Comparison of ENCODE assay signal across 8 cellular contexts in genomic region chr2:130824492-130825061, GRCh38. TPM values are rescaled to one million over a fixed set of nuclear protein-coding genes. Genes with fewer than 3 reads are reported as not detected.
A peak's percentile ranks its signal among the peaks of the same experiment; 100 is the strongest.
DNase-seq lines count a peak whose midpoint lies in the region; ATAC-seq and TF ChIP-seq lines count a peak whose summit lies in the region.

No MANE protein-coding gene starts in this region.

- H3K27me3 ChIP-seq in SJCRH30: peaks cover 13% of the 10 kb centered on the region; the same call in 1 of the 2 replicates

- H3K4me1 ChIP-seq in SJCRH30: no peaks in the 10 kb centered on the region

- peak overlapping the region; percentile 92 to 95 for H3K27ac Mint-ChIP-seq in activated naive CD4-positive, alpha-beta T cell treated with anti-CD3 and anti-CD28 coated beads, Interleukin-2, amount 50 U/mL, for 72 hours

- no peak overlapping the region for H3K27ac ChIP-seq in SJCRH30

- no peaks in the 10 kb centered on the region for H3K9me3 ChIP-seq in SJCRH30 (replicated peaks)

- H3K36me3 Mint-ChIP-seq in activated naive CD4-positive, alpha-beta T cell treated with anti-CD3 and anti-CD28 coated beads, Interleukin-2, amount 50 U/mL, for 72 hours: no peaks in the 10 kb centered on the region

- DNase-seq in AG10803 (ENCODE audit: low read depth) (peak; percentile 67), SJCRH30 (peak; percentile 19 to 23), kidney tubule cell (ENCODE audit: low spot score) (peak; percentile 98), left lobe of liver (ENCODE audit: low spot score) (no peak)
- DNase-seq in activated naive CD4-positive, alpha-beta T cell treated with anti-CD3 and anti-CD28 coated beads, Interleukin-2, amount 50 U/mL, for 72 hours (ENCODE audit: low spot score in 2 of 2): peak; percentile 64 to 77
- peak; percentile 76 for DNase-seq in stimulated activated CD8-positive, alpha-beta memory T cell treated with anti-CD3 and anti-CD28 coated beads, Interleukin-4, amount 100 ng/mL, for 48 hours

- no peak for TF ChIP-seq CTCF in AG10803 (conservative IDR thresholded peaks at IDR 0.05; ENCODE audit: low read length)

- no peaks in the 10 kb centered on the region for H3K36me3 ChIP-seq in SJCRH30

- H3K4me3 ChIP-seq in AG10803 (ENCODE audit: low read length): no peak overlapping the region
- no peak overlapping the region for H3K4me3 ChIP-seq in SJCRH30

- peak; percentile 89 for ATAC-seq in GM19351 (IDR thresholded peaks at IDR 0.05; ENCODE audit: unreplicated experiment)
- ATAC-seq in HG03439 (IDR thresholded peaks at IDR 0.05; ENCODE audit: unreplicated experiment): peak; percentile 75
- peak; percentile 94 to 97 for ATAC-seq in activated naive CD4-positive, alpha-beta T cell treated with anti-CD3 and anti-CD28 coated beads, Interleukin-2, amount 50 U/mL, for 72 hours
- no peak for ATAC-seq in left lobe of liver

- no peaks in the 10 kb centered on the region for H3K9me3 Mint-ChIP-seq in activated naive CD4-positive, alpha-beta T cell treated with anti-CD3 and anti-CD28 coated beads, Interleukin-2, amount 50 U/mL, for 72 hours

RNA-seq across cellular contexts. Expression of gene ARHGEF4, which starts 12.1 kb away (rescaled TPM):
- total RNA-seq in SJCRH30 (2014; rRNA removed; shearing (Covaris generic)): 0.06 TPM in 1 of 2 replicates, not detected in the other
- total RNA-seq in activated naive CD4-positive, alpha-beta T cell treated with anti-CD3 and anti-CD28 coated beads, Interleukin-2, amount 50 U/mL, for 72 hours: under 1 TPM; 0.20 to 0.80 TPM
- total RNA-seq in left lobe of liver: 1.3 TPM
